Comparison of ENCODE assay signal across 20 cellular contexts in genomic region chr5:1391691-1392090, GRCh38. TPM values are rescaled to one million over a fixed set of nuclear protein-coding genes. Genes with fewer than 3 reads are reported as not detected.
DNase-seq lines count a peak whose midpoint lies in the region; ATAC-seq, FAIRE-seq and TF ChIP-seq lines count a peak whose summit lies in the region.
"Had no signal": no experiment of that assay in that cellular context is flagged by ENCODE, and none has a peak within 500 bp of the region (broad histone marks: within the 10 kb centered on the region; RNA-seq: fewer than 3 reads in every experiment).

No MANE protein-coding gene starts in this region.

- peaks cover 26 to 87% of the 10 kb centered on the region in 2 experiments for H3K27me3 ChIP-seq in HepG2 (ENCODE audit: control insufficient read depth in 1 of 2, insufficient read depth in 2 of 2, low read length in 2 of 2)
- H3K27me3 ChIP-seq in small intestine (ENCODE audit: control insufficient read depth in 2 of 2, insufficient read depth in 2 of 2, low read length in 2 of 2), result peaks cover 0 to 11% of the 10 kb centered on the region in 2 donors

- no peak overlapping the region for H3K4me2 ChIP-seq in HepG2 (ENCODE audit: low read depth, low read length)
- H3K4me2 ChIP-seq: BLaER1 treated with 17β-estradiol and CSF1 and Interleukin-3, amounts not matched to agents 10 nM and 100 nM had no signal

- no peak for ATAC-seq in left ventricle myocardium superior
- no peak for ATAC-seq in Right ventricle myocardium inferior
- ATAC-seq in HepG2, result no peak
- ATAC-seq in GM21717 (IDR thresholded peaks at IDR 0.05; ENCODE audit: unreplicated experiment), result no peak
- no peak for ATAC-seq in GM21515 (IDR thresholded peaks at IDR 0.05; ENCODE audit: unreplicated experiment)
- no peak for ATAC-seq in HG03095 (IDR thresholded peaks at IDR 0.05; ENCODE audit: unreplicated experiment)
- ATAC-seq: GM12878 had no signal

- POLR2A ChIA-PET in HepG2 (lab: Yijun Ruan, JAX), result no interaction called here

- no peaks in the 10 kb centered on the region for H3K79me2 ChIP-seq in HepG2 (ENCODE audit: insufficient read depth, low read length)

- in situ Hi-C loops in HepG2 (cut with HindIII; ENCODE audit: extremely low pct_ligation_motif_present, low pct_unique_long_range_greater_than_20kb), result no loop called here

- BruUV-seq in HepG2 (replicated peaks; lab: Mats Ljungman, UMichigan), result no TSS peak

- TF ChIP-seq EP300 in HepG2 (IDR thresholded peaks at IDR 0.05; ENCODE audit: low read depth in 2 of 2, low read length in 2 of 2) (no peak), HepG2 (CRISPR knock-in tag; IDR thresholded peaks at IDR 0.05; ENCODE audit: borderline replicate concordance) (no peak)

- 0% methylated on average over 2 of the region's 11 CpGs for WGBS in HepG2 (ENCODE audit: low lambda C conversion rate)
- WGBS in small intestine, 3 donors, result 15 to 61% (median 32%) methylated on average over 11 of the region's 11 CpGs

- no peak for TF ChIP-seq RAD21 in HepG2 (CRISPR knock-in tag; IDR thresholded peaks at IDR 0.05)

- no peak overlapping the region for H3K27ac ChIP-seq in HepG2 (ENCODE audit: extremely low read length, insufficient read depth, low read length)
- H3K27ac ChIP-seq in small intestine (ENCODE audit: low read depth in 1 of 2, low read length in 1 of 2), result no peak overlapping the region
- H3K27ac ChIP-seq: BLaER1 treated with 17β-estradiol and CSF1 and Interleukin-3, amounts not matched to agents 10 nM and 100 nM had no signal

- H3K9me3 ChIP-seq in HepG2 (ENCODE audit: low read length), result no peaks in the 10 kb centered on the region
- no peaks in the 10 kb centered on the region for H3K9me3 ChIP-seq in small intestine (ENCODE audit: control insufficient read depth, low read depth)
- H3K9me3 ChIP-seq: BLaER1 treated with 17β-estradiol and CSF1 and Interleukin-3, amounts not matched to agents 10 nM and 100 nM had no signal

- H3K4me1 ChIP-seq in HepG2 (ENCODE audit: insufficient read depth, low read length), result no peaks in the 10 kb centered on the region
- no peaks in the 10 kb centered on the region for H3K4me1 ChIP-seq in small intestine (ENCODE audit: control insufficient read depth in 2 of 2, insufficient read depth in 1 of 2, low read depth in 1 of 2, low read length in 1 of 2)

- H3K4me3 ChIP-seq in HepG2 (replicated peaks in 1 of 3; ENCODE audit: insufficient read depth in 1 of 3, low read depth in 2 of 3, low read length in 3 of 3) (no peak overlapping the region), small intestine (ENCODE audit: low read depth in 1 of 2, low read length in 2 of 2) (no peak overlapping the region)
- H3K4me3 ChIP-seq: BLaER1 treated with 17β-estradiol and CSF1 and Interleukin-3, amounts not matched to agents 10 nM and 100 nM; GM12878 had no signal

- DNase-seq in left ventricle myocardium superior (peak; percentile 16), Right ventricle myocardium inferior (ENCODE audit: missing footprints) (no peak), SW480 (ENCODE audit: low spot score) (peak; percentile 50), HepG2 (ENCODE audit: low spot score) (no peak), small intestine (peak; percentile 54)
- DNase-seq: ACHN; Calu3; CD4-positive, CD25-positive, alpha-beta regulatory T cell; DMS 273 treated with DMSO at 0.1 percent for 48 hours; GOT3; H9 had no signal

- H2AFZ ChIP-seq in HepG2 (ENCODE audit: low read length), result no peak overlapping the region

- no peak for TF ChIP-seq CTCF in HepG2 (CRISPR knock-in tag; IDR thresholded peaks at IDR 0.05)

- intact Hi-C loops in left ventricle myocardium superior (cut with micrococcal nuclease) (no loop called here), Right ventricle myocardium inferior (cut with DNase I) (no loop called here), HepG2 (cut with micrococcal nuclease; ENCODE audit: unreplicated experiment) (no loop called here)

- H3K9ac ChIP-seq in HepG2 (ENCODE audit: insufficient read depth, low read depth, low read length), result no peak overlapping the region
- H3K9ac ChIP-seq: BLaER1 treated with 17β-estradiol and CSF1 and Interleukin-3, amounts not matched to agents 10 nM and 100 nM had no signal

- H3K36me3 ChIP-seq in HepG2 (replicated peaks in 1 of 2; ENCODE audit: control insufficient read depth in 1 of 2, insufficient read depth in 2 of 2, low read length in 2 of 2) (no peaks in the 10 kb centered on the region), small intestine (ENCODE audit: control insufficient read depth in 2 of 2, insufficient read depth in 2 of 2, low read length in 2 of 2) (no peaks in the 10 kb centered on the region)
- H3K36me3 ChIP-seq: BLaER1 treated with 17β-estradiol and CSF1 and Interleukin-3, amounts not matched to agents 10 nM and 100 nM had no signal

- H4K20me1 ChIP-seq in HepG2 (ENCODE audit: insufficient read depth, low read length), result no peaks in the 10 kb centered on the region

- FAIRE-seq in HepG2 (lab: Jason Lieb, UNC) (no peak), small intestine (lab: Jason Lieb, UNC) (no peak)
- FAIRE-seq: GM12878, GM18507 had no signal

- TF ChIP-seq POLR2A in HepG2 (IDR thresholded peaks at IDR 0.05; ENCODE audit: insufficient read depth in 1 of 2, low read depth in 2 of 2, low read length in 2 of 2), result no peak

- CTCF ChIA-PET in HepG2 (lab: Yijun Ruan, JAX; ENCODE audit: low intra/inter-chr PET ratio, low total read pairs), result no interaction called here

TF ChIP-seq in HepG2, 621 proteins besides CTCF, POLR2A, EP300 and RAD21 (continues in another document):
- no peak for TF ChIP-seq PHF5A (CRISPR knock-in tag; IDR thresholded peaks at IDR 0.05; ENCODE audit: low read depth, unreplicated experiment)

RNA-seq across cellular contexts. Expression of gene CLPTM1L, which starts 46.8 kb away (rescaled TPM):
- total RNA-seq in left ventricle myocardium superior (31.5 TPM), Right ventricle myocardium inferior (33.3 TPM), HepG2 (2016; rRNA removed; fragmentation: Illumina TruSeq; extraction: Trizol) (65.4 and 124 TPM in 2 replicates)
- total RNA-seq in HepG2 (2016; cell fraction: cytosol; rRNA removed; fragmentation: Illumina TruSeq; extraction: Trizol; ENCODE audit: low read depth), result 165 and 166 TPM in 2 replicates
- 72.1 and 131 TPM in 2 replicates for total RNA-seq in HepG2 (2016; cell fraction: insoluble cytoplasmic fraction; rRNA removed; fragmentation: Illumina TruSeq; extraction: Trizol)
- total RNA-seq in HepG2 (2016; cell fraction: membrane; rRNA removed; fragmentation: Illumina TruSeq; extraction: Trizol), result 271 and 285 TPM in 2 replicates
- 76.4 and 77.0 TPM in 2 replicates for total RNA-seq in HepG2 (2016; cell fraction: nucleus; rRNA removed; fragmentation: Illumina TruSeq; extraction: Trizol)
- polyA plus RNA-seq in HepG2 (2011; rRNA removed) (80.3 and 99.3 TPM in 2 replicates), small intestine (10 to 100 TPM; 45.8 to 99.7 (median 56.7) TPM)
- 102 and 119 TPM in 2 replicates for polyA plus RNA-seq in HepG2 (2011; cell fraction: cytosol; rRNA removed)
- polyA plus RNA-seq in HepG2 (2011; cell fraction: nucleus; rRNA removed), result 99.8 and 103 TPM in 2 replicates
- polyA plus RNA-seq in HepG2 (2012), result 43.6 and 60.3 TPM in 2 replicates
- polyA plus RNA-seq in HepG2 (2016; cell fraction: cytosol; fragmentation: Illumina TruSeq; extraction: Trizol; ENCODE audit: low read depth), result 124 and 168 TPM in 2 replicates
- polyA plus RNA-seq in HepG2 (2016; cell fraction: insoluble cytoplasmic fraction; fragmentation: Illumina TruSeq; extraction: Trizol; ENCODE audit: low read depth), result 83.6 and 94.2 TPM in 2 replicates
- polyA plus RNA-seq in HepG2 (2016; cell fraction: membrane; fragmentation: Illumina TruSeq; extraction: Trizol; ENCODE audit: low read depth), result 184 and 217 TPM in 2 replicates
- 147 and 155 TPM in 2 replicates for polyA plus RNA-seq in HepG2 (2016; cell fraction: nucleus; fragmentation: Illumina TruSeq; extraction: Trizol; ENCODE audit: insufficient read depth, low read depth)
- 281 and 712 TPM in 2 replicates for polyA minus RNA-seq in HepG2 (2011; rRNA and poly(A)+ RNA removed; ENCODE audit: low replicate concordance)
- polyA minus RNA-seq in HepG2 (2011; cell fraction: cytosol; rRNA and poly(A)+ RNA removed), result 45.2 and 56.5 TPM in 2 replicates
- 37.0 and 46.2 TPM in 2 replicates for polyA minus RNA-seq in HepG2 (2011; cell fraction: nucleus; rRNA and poly(A)+ RNA removed)

RNA-seq across cellular contexts. Expression of gene SLC6A3, which starts 53.5 kb away (rescaled TPM):
- total RNA-seq in left ventricle myocardium superior (not detected), Right ventricle myocardium inferior (not detected), HepG2 (2016; rRNA removed; fragmentation: Illumina TruSeq; extraction: Trizol) (not detected in 2 replicates)
- total RNA-seq in HepG2 (2016; cell fraction: cytosol; rRNA removed; fragmentation: Illumina TruSeq; extraction: Trizol; ENCODE audit: low read depth), result not detected in 2 replicates
- total RNA-seq in HepG2 (2016; cell fraction: insoluble cytoplasmic fraction; rRNA removed; fragmentation: Illumina TruSeq; extraction: Trizol), result not detected in 2 replicates
- total RNA-seq in HepG2 (2016; cell fraction: membrane; rRNA removed; fragmentation: Illumina TruSeq; extraction: Trizol), result not detected in 2 replicates
- total RNA-seq in HepG2 (2016; cell fraction: nucleus; rRNA removed; fragmentation: Illumina TruSeq; extraction: Trizol), result not detected in 2 replicates
- polyA plus RNA-seq in HepG2 (2011; rRNA removed) (0.01 and 0.12 TPM in 2 replicates), small intestine (under 1 TPM in 1 of 3 donors, not detected in 2; 0.30 TPM)
- polyA plus RNA-seq in HepG2 (2011; cell fraction: cytosol; rRNA removed), result 0.03 and 0.06 TPM in 2 replicates
- 0.18 and 0.36 TPM in 2 replicates for polyA plus RNA-seq in HepG2 (2011; cell fraction: nucleus; rRNA removed)
- 0.15 and 0.17 TPM in 2 replicates for polyA plus RNA-seq in HepG2 (2012)
- not detected in 2 replicates for polyA plus RNA-seq in HepG2 (2016; cell fraction: cytosol; fragmentation: Illumina TruSeq; extraction: Trizol; ENCODE audit: low read depth)
- polyA plus RNA-seq in HepG2 (2016; cell fraction: insoluble cytoplasmic fraction; fragmentation: Illumina TruSeq; extraction: Trizol; ENCODE audit: low read depth), result not detected in 2 replicates
- polyA plus RNA-seq in HepG2 (2016; cell fraction: membrane; fragmentation: Illumina TruSeq; extraction: Trizol; ENCODE audit: low read depth), result not detected in 2 replicates
- polyA plus RNA-seq in HepG2 (2016; cell fraction: nucleus; fragmentation: Illumina TruSeq; extraction: Trizol; ENCODE audit: insufficient read depth, low read depth), result not detected in 2 replicates
- polyA minus RNA-seq in HepG2 (2011; rRNA and poly(A)+ RNA removed; ENCODE audit: low replicate concordance), result 0.12 and 0.14 TPM in 2 replicates
- polyA minus RNA-seq in HepG2 (2011; cell fraction: cytosol; rRNA and poly(A)+ RNA removed), result not detected in 2 replicates
- 0.12 TPM in 1 of 2 replicates, not detected in the other for polyA minus RNA-seq in HepG2 (2011; cell fraction: nucleus; rRNA and poly(A)+ RNA removed)
- total RNA-seq: A172; Calu3; CD4-positive, CD25-positive, alpha-beta regulatory T cell; Daoy; GM12878; HT1080 had no signal

Comparison
In these comparisons a context has a peak if more than half of its experiments do, and no peak if none do; other contexts are left out.
1. DNase-seq: peak in left ventricle myocardium superior (single experiment), SW480 (single experiment) and small intestine (single experiment); none in Right ventricle myocardium inferior (single experiment) and HepG2 (single experiment).